In genomic region chr15:99476413-99477222, GRCh38 we compare ENCODE assay signal across 8 cellular contexts.
DNase-seq lines count a peak whose midpoint lies in the region; ATAC-seq and TF ChIP-seq lines count a peak whose summit lies in the region.

No MANE protein-coding gene starts in this region.

- peaks cover 6% of the 10 kb centered on the region for H3K4me1 Mint-ChIP-seq in progenitor cell of endocrine pancreas (ENCODE audit: low read depth)

- DNase-seq in AG09319 (ENCODE audit: extremely low read depth, low read depth): peak; percentile 93
- DNase-seq in activated CD8-positive, alpha-beta memory T cell treated with anti-CD3 and anti-CD28 coated beads, Interleukin-2, amount 50 U/mL, for 48 hours: peak; percentile 63
- DNase-seq in germinal center (ENCODE audit: low spot score): peak; percentile 57
- no peak for DNase-seq in progenitor cell of endocrine pancreas (ENCODE audit: low spot score, unreplicated experiment)
- no peak for DNase-seq in NCI-H524 treated with DMSO at 0.1 percent for 48 hours (lab: John Stamatoyannopoulos, UW)
- no peak for DNase-seq in activated CD4-positive, CD25-positive, alpha-beta regulatory T cell treated with anti-CD3 and anti-CD28 coated beads, Interleukin-2, amount 50 U/mL, for 72 hours

- TF ChIP-seq CTCF in AG09319 (IDR thresholded peaks at IDR 0.05; ENCODE audit: low read depth, low read length) (no peak), progenitor cell of endocrine pancreas (IDR thresholded peaks at IDR 0.05; ENCODE audit: unreplicated experiment) (no peak)

- peak overlapping the region; percentile 14 for H3K27ac Mint-ChIP-seq in progenitor cell of endocrine pancreas

- H3K9me3 Mint-ChIP-seq in progenitor cell of endocrine pancreas (ENCODE audit: low read depth): no peaks in the 10 kb centered on the region

- peaks cover 3% of the 10 kb centered on the region for H3K27me3 Mint-ChIP-seq in progenitor cell of endocrine pancreas

- peak overlapping the region; percentile 60 for H3K27ac ChIP-seq in KOPT-K1 (ENCODE audit: low read depth, low read length, poor library complexity, severe bottlenecking)

- peak; percentile 53 for ATAC-seq in GM19438 (IDR thresholded peaks at IDR 0.05; ENCODE audit: low read depth, unreplicated experiment)

- no peaks in the 10 kb centered on the region for H3K36me3 ChIP-seq in KOPT-K1 (ENCODE audit: insufficient read depth, low read length)

- no peaks in the 10 kb centered on the region for H3K36me3 Mint-ChIP-seq in progenitor cell of endocrine pancreas (ENCODE audit: insufficient read depth)

- no peaks in the 10 kb centered on the region for H3K9me3 ChIP-seq in KOPT-K1 (ENCODE audit: insufficient read depth, low read length, poor library complexity, severe bottlenecking)

- H3K4me3 Mint-ChIP-seq in progenitor cell of endocrine pancreas (ENCODE audit: low read depth): no peak overlapping the region

Comparison
In these comparisons a context has a peak if more than half of its experiments do, and no peak if none do; other contexts are left out.
1. DNase-seq: peak in AG09319 (single experiment), activated CD8-positive, alpha-beta memory T cell treated with anti-CD3 and anti-CD28 coated beads, Interleukin-2, amount 50 U/mL, for 48 hours (single experiment) and germinal center (single experiment); none in progenitor cell of endocrine pancreas (single experiment), NCI-H524 treated with DMSO at 0.1 percent for 48 hours (single experiment) and activated CD4-positive, CD25-positive, alpha-beta regulatory T cell treated with anti-CD3 and anti-CD28 coated beads, Interleukin-2, amount 50 U/mL, for 72 hours (single experiment).